ENCODE assay signal across 10 cellular contexts in the genomic region with DNA sequence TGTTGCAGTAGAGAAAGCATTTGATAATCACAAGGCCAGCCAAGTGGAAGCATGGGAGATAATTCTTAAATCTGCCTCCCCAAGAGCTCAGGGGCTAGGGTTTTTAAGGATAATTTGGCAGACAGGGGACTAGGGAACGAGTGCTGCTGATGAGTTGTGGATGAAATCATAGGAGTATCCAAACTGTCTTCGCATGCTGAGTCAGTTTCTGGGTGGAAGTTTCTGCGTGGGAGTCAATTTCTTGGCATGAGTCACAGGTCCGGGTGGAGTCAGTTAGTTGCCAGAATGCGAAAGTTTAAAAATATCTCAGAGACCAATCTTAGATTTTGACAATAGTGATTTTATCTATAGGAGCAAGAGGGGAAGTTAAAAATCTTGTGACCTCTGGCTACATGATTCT.
DNase-seq lines count a peak whose midpoint lies in the region; ATAC-seq and TF ChIP-seq lines count a peak whose summit lies in the region.
"Had no signal": no experiment of that assay in that cellular context is flagged by ENCODE, and none has a peak within 500 bp of the region (broad histone marks: within the 10 kb centered on the region; RNA-seq: fewer than 3 reads in every experiment).

No MANE protein-coding gene starts in this region.

- TF ChIP-seq POLR2A in NB4 (IDR thresholded peaks at IDR 0.05; ENCODE audit: extremely low read depth, insufficient read length): no peak

- H3K27ac Mint-ChIP-seq in activated CD4-positive, alpha-beta T cell treated with anti-CD3 and anti-CD28 coated beads for 36 hours: no peak overlapping the region

- no peak overlapping the region for H3K4me3 ChIP-seq in NB4 (ENCODE audit: low read depth, low read length)

- no peaks in the 10 kb centered on the region for H3K36me3 Mint-ChIP-seq in activated CD4-positive, alpha-beta T cell treated with anti-CD3 and anti-CD28 coated beads for 36 hours (ENCODE audit: low read depth)

- POLR2A ChIA-PET in activated CD4-positive, alpha-beta T cell treated with anti-CD3 and anti-CD28 coated beads for 36 hours (lab: Charles Lee): interaction anchor here (0.6 kb wide), 1 partner anchor 651 kb away, joined by 6 read pairs; no protein-coding TSS in a partner anchor

- peaks cover 3% of the 10 kb centered on the region for H3K27me3 Mint-ChIP-seq in activated CD4-positive, alpha-beta T cell treated with anti-CD3 and anti-CD28 coated beads for 36 hours

- TF ChIP-seq CTCF in NB4 (IDR thresholded peaks at IDR 0.05; ENCODE audit: low read depth, low read length): no peak

- DNase-seq in activated CD4-positive, alpha-beta T cell treated with anti-CD3 and anti-CD28 coated beads for 36 hours: peak; percentile 60
- DNase-seq in activated CD4-positive, alpha-beta T cell treated with anti-CD3 and anti-CD28 coated beads for 1 hour: no peak
- peak; percentile 18 for DNase-seq in NB4 (ENCODE audit: low read depth)
- peak; percentile 4 for DNase-seq in dermis blood vessel endothelial cell
- peak; percentile 20 to 24 for DNase-seq in stimulated activated CD4-positive, alpha-beta T cell treated with anti-CD3 and anti-CD28 coated beads, Interleukin-2, amount 100 ng/mL, for 24 hours
- no peak for DNase-seq in NCI-H2227 treated with DMSO at 0.1 percent for 48 hours (lab: John Stamatoyannopoulos, UW)
- DNase-seq in activated CD8-positive, alpha-beta memory T cell treated with anti-CD3 and anti-CD28 coated beads, Interleukin-2, amount 50 U/mL, for 4 hours: no peak
- DNase-seq: 8988T, GF-D8 had no signal

- H3K9me3 Mint-ChIP-seq in activated CD4-positive, alpha-beta T cell treated with anti-CD3 and anti-CD28 coated beads for 36 hours (ENCODE audit: low read depth): peaks cover 8% of the 10 kb centered on the region

- peaks cover 11% of the 10 kb centered on the region for H3K4me1 Mint-ChIP-seq in activated CD4-positive, alpha-beta T cell treated with anti-CD3 and anti-CD28 coated beads for 36 hours

- CTCF ChIA-PET in activated CD4-positive, alpha-beta T cell treated with anti-CD3 and anti-CD28 coated beads for 36 hours (lab: Charles Lee): no interaction called here

- ATAC-seq in activated CD4-positive, alpha-beta T cell treated with anti-CD3 and anti-CD28 coated beads for 36 hours: peak; percentile 70
- no peak for ATAC-seq in GM21360 (IDR thresholded peaks at IDR 0.05; ENCODE audit: unreplicated experiment)

- intact Hi-C loops in activated CD4-positive, alpha-beta T cell treated with anti-CD3 and anti-CD28 coated beads for 36 hours (cut with DNase I, micrococcal nuclease): no loop called here

- no peak overlapping the region for H3K4me3 Mint-ChIP-seq in activated CD4-positive, alpha-beta T cell treated with anti-CD3 and anti-CD28 coated beads for 36 hours

Comparison
In these comparisons a context has a peak if more than half of its experiments do, and no peak if none do; other contexts are left out.
1. DNase-seq: peak in activated CD4-positive, alpha-beta T cell treated with anti-CD3 and anti-CD28 coated beads for 36 hours (single experiment), NB4 (single experiment), dermis blood vessel endothelial cell (single experiment) and stimulated activated CD4-positive, alpha-beta T cell treated with anti-CD3 and anti-CD28 coated beads, Interleukin-2, amount 100 ng/mL, for 24 hours (2 of 2); none in activated CD4-positive, alpha-beta T cell treated with anti-CD3 and anti-CD28 coated beads for 1 hour (single experiment), NCI-H2227 treated with DMSO at 0.1 percent for 48 hours (single experiment) and activated CD8-positive, alpha-beta memory T cell treated with anti-CD3 and anti-CD28 coated beads, Interleukin-2, amount 50 U/mL, for 4 hours (single experiment).